8 cellular contexts compared by ENCODE assay signal in the genomic region with DNA sequence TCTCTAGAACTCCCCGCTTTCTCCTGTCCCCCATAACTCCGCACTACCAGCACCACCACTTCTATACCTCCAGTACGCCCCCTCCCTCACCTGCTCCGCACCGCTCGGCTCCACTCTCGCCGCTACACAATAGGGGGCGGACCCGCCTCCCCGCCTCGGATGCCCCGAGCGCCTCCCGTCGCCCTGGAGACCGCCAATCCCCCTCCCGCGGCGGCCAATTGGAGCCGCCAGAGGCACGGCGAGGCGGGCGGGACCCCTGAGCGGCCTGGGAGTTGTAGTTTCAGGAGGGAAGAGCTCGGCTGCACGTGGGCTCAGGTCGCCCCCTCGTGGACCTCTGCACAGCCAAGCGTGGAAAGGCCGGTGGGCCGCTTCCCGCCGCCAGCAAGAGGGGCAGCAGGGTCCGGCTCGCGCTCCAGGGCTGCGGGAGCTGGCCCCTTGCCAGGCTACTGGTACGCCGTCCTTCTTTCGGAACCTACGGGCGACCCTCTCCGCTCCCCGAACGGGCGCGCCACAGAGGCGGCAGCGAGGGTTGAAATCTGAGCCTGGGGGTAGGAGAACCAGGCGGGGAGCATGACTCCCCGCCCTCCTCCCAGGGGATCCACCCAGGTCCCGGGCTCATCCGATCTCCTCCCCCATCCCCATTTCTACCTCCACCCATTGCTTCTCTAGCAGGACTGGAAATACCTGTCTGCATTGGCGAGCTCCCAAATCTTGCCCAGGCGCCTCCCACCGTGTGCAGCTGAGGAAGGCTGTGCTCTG.
DNase-seq lines count a peak whose midpoint lies in the region; ATAC-seq and FAIRE-seq lines count a peak whose summit lies in the region.

IGSF9 (minus strand) TSS at position 131 of the 759 bp plus-strand sequence. CDS start 2,159 bp downstream, outside the sequence.

- peak within 1 kb of the TSS; percentile 42 for H3K9ac ChIP-seq in rectal smooth muscle tissue (ENCODE audit: low read length)

- peaks cover 2% of the 10 kb centered on the region for H3K4me1 ChIP-seq in rectal smooth muscle tissue (ENCODE audit: control insufficient read depth, insufficient read depth, low read length)

- no peaks in the 10 kb centered on the region for H3K36me3 ChIP-seq in rectal smooth muscle tissue (ENCODE audit: control insufficient read depth, insufficient read depth, low read length)

- DNase-seq in NCI-H1048 (lab: John Stamatoyannopoulos, UW): peak; percentile 96
- DNase-seq in T-helper 1 cell: peak; percentile 29 to 62 (median 54)
- peak in 51 of 58 donors; percentile 22 to 80 (median 54) for DNase-seq in anterior cingulate cortex (lab: John Stamatoyannopoulos, UW)
- DNase-seq in hepatic stellate cell (ENCODE audit: low spot score): peak; percentile 58
- DNase-seq in urothelium cell line (ENCODE audit: low spot score): peak; percentile 95
- DNase-seq in SHP77 (lab: John Stamatoyannopoulos, UW): no peak

- peak within 1 kb of the TSS; percentile 52 for H3K4me3 ChIP-seq in rectal smooth muscle tissue (ENCODE audit: low read length)

- H3K27me3 ChIP-seq in rectal smooth muscle tissue (ENCODE audit: control insufficient read depth, insufficient read depth, low read length): no peaks in the 10 kb centered on the region

- H3K27ac ChIP-seq in rectal smooth muscle tissue (ENCODE audit: low read depth, low read length): no peak within 1 kb of the TSS

- peak; percentile 83 for FAIRE-seq in urothelium cell line (lab: Jason Lieb, UNC)

- peak; percentile 57 for ATAC-seq in GM18517 (IDR thresholded peaks at IDR 0.05; ENCODE audit: unreplicated experiment)

Comparison
In these comparisons a context has a peak if more than half of its experiments do, and no peak if none do; other contexts are left out.
1. DNase-seq: peak in NCI-H1048 (single experiment), T-helper 1 cell (5 of 5), anterior cingulate cortex (51 of 58), hepatic stellate cell (single experiment) and urothelium cell line (single experiment); none in SHP77 (0 of 2).